1 cellular context compared by ENCODE assay signal in the genomic region with DNA sequence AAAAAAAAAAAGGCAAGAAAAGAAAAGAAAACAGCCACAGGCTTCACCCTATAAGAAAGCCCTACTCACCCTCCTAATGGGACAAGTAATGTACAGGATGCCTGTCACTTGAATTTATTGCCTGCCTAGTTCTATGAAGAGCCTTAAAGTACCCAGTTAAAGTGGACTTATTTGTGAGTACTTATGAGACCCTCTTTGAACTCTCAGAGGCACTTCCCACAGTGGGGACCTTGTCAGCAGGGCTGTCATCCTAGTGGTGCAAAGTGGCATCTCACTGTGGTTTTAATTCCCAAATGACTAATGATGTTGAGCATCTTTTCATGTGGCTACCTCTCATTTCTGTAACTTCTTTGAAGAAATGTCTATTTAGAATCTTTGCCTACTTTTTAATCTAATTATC.
TF ChIP-seq lines count a peak whose summit lies in the region.

No MANE protein-coding gene starts in this region.

TF ChIP-seq in GM12878, 131 proteins besides CTCF, POLR2A, EP300 and RAD21:
- TF ChIP-seq POLR2AphosphoS5 (IDR thresholded peaks at IDR 0.05; ENCODE audit: low read length) (no peak), SMARCA5 (IDR thresholded peaks at IDR 0.05) (no peak), BACH1 (IDR thresholded peaks at IDR 0.05; ENCODE audit: borderline replicate concordance) (no peak), SMC3 (IDR thresholded peaks at IDR 0.05; ENCODE audit: borderline replicate concordance, low read length) (no peak), IRF4 (IDR thresholded peaks at IDR 0.05; ENCODE audit: low read depth, low read length) (no peak)
